ENCODE assay signal across 1 cellular context in genomic region chr19:50325310-50326100, GRCh38.
TF ChIP-seq lines count a peak whose summit lies in the region.

No MANE protein-coding gene starts in this region.

TF ChIP-seq in HepG2, 621 proteins besides CTCF, POLR2A, EP300 and RAD21 (continued from another document and continues in another):
- no peak for TF ChIP-seq HBP1 (CRISPR knock-in tag; IDR thresholded peaks at IDR 0.05; ENCODE audit: low read depth)
- TF ChIP-seq, protein P1, sequence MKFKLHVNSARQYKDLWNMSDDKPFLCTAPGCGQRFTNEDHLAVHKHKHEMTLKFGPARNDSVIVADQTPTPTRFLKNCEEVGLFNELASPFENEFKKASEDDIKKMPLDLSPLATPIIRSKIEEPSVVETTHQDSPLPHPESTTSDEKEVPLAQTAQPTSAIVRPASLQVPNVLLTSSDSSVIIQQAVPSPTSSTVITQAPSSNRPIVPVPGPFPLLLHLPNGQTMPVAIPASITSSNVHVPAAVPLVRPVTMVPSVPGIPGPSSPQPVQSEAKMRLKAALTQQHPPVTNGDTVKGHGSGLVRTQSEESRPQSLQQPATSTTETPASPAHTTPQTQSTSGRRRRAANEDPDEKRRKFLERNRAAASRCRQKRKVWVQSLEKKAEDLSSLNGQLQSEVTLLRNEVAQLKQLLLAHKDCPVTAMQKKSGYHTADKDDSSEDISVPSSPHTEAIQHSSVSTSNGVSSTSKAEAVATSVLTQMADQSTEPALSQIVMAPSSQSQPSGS (CRISPR knock-in tag; IDR thresholded peaks at IDR 0.05), result 0 out of 2 replicates have a peak, but pooled peaks have one; percentile 49
- TF ChIP-seq HMG20A (CRISPR knock-in tag; IDR thresholded peaks at IDR 0.05; ENCODE audit: borderline replicate concordance), result no peak
- TF ChIP-seq TFDP2 (CRISPR knock-in tag; IDR thresholded peaks at IDR 0.05), result peak; percentile 62
- TF ChIP-seq SAP130 (CRISPR knock-in tag; IDR thresholded peaks at IDR 0.05; ENCODE audit: low read depth), result peak; percentile 83
- TF ChIP-seq GMEB1 (CRISPR knock-in tag; IDR thresholded peaks at IDR 0.05; ENCODE audit: borderline replicate concordance), result no peak
- no peak for TF ChIP-seq ZNF605 (CRISPR knock-in tag; IDR thresholded peaks at IDR 0.05)
- 0 out of 2 replicates have a peak, but pooled peaks have one; percentile 59 for TF ChIP-seq ZFP37 (CRISPR knock-in tag; IDR thresholded peaks at IDR 0.05; ENCODE audit: borderline replicate concordance)
- peak; percentile 74 for TF ChIP-seq ZNF746 (CRISPR knock-in tag; IDR thresholded peaks at IDR 0.05)
- TF ChIP-seq, protein P2, sequence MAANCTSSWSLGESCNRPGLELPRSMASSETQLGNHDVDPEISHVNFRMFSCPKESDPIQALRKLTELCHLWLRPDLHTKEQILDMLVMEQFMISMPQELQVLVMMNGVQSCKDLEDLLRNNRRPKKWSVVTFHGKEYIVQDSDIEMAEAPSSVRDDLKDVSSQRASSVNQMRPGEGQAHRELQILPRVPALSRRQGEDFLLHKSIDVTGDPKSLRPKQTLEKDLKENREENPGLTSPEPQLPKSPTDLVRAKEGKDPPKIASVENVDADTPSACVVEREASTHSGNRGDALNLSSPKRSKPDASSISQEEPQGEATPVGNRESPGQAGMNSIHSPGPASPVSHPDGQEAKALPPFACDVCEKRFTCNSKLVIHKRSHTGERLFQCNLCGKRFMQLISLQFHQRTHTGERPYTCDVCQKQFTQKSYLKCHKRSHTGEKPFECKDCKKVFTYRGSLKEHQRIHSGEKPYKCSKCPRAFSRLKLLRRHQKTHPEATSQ (CRISPR knock-in tag; IDR thresholded peaks at IDR 0.05; ENCODE audit: borderline replicate concordance), result no peak
- TF ChIP-seq, protein P3, sequence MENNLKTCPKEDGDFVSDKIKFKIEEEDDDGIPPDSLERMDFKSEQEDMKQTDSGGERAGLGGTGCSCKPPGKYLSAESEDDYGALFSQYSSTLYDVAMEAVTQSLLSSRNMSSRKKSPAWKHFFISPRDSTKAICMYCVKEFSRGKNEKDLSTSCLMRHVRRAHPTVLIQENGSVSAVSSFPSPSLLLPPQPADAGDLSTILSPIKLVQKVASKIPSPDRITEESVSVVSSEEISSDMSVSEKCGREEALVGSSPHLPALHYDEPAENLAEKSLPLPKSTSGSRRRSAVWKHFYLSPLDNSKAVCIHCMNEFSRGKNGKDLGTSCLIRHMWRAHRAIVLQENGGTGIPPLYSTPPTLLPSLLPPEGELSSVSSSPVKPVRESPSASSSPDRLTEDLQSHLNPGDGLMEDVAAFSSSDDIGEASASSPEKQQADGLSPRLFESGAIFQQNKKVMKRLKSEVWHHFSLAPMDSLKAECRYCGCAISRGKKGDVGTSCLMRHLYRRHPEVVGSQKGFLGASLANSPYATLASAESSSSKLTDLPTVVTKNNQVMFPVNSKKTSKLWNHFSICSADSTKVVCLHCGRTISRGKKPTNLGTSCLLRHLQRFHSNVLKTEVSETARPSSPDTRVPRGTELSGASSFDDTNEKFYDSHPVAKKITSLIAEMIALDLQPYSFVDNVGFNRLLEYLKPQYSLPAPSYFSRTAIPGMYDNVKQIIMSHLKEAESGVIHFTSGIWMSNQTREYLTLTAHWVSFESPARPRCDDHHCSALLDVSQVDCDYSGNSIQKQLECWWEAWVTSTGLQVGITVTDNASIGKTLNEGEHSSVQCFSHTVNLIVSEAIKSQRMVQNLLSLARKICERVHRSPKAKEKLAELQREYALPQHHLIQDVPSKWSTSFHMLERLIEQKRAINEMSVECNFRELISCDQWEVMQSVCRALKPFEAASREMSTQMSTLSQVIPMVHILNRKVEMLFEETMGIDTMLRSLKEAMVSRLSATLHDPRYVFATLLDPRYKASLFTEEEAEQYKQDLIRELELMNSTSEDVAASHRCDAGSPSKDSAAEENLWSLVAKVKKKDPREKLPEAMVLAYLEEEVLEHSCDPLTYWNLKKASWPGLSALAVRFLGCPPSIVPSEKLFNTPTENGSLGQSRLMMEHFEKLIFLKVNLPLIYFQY (CRISPR knock-in tag; IDR thresholded peaks at IDR 0.05; ENCODE audit: borderline replicate concordance), result peak; percentile 87; the same call in 1 of the 2 replicates
- no peak for TF ChIP-seq ZNF501 (CRISPR knock-in tag; IDR thresholded peaks at IDR 0.05)
- no peak for TF ChIP-seq CHD4 (IDR thresholded peaks at IDR 0.05; ENCODE audit: borderline replicate concordance, low read length)
- no peak for TF ChIP-seq POLR2AphosphoS5 (IDR thresholded peaks at IDR 0.05; ENCODE audit: low read depth, low read length)
- TF ChIP-seq, protein P4, sequence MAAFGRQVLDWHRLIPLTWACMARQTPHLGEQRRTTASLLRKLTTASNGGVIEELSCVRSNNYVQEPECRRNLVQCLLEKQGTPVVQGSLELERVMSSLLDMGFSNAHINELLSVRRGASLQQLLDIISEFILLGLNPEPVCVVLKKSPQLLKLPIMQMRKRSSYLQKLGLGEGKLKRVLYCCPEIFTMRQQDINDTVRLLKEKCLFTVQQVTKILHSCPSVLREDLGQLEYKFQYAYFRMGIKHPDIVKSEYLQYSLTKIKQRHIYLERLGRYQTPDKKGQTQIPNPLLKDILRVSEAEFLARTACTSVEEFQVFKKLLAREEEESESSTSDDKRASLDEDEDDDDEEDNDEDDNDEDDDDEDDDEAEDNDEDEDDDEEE (CRISPR knock-in tag; IDR thresholded peaks at IDR 0.05), result peak; percentile 62; the same call in 1 of the 2 replicates
- no peak for TF ChIP-seq KDM1A (CRISPR knock-in tag; IDR thresholded peaks at IDR 0.05)
- TF ChIP-seq SNRNP70 (IDR thresholded peaks at IDR 0.05; ENCODE audit: low read depth, low read length), result no peak
- peak; percentile 90 for TF ChIP-seq KLF12 (CRISPR knock-in tag; IDR thresholded peaks at IDR 0.05; ENCODE audit: borderline replicate concordance)
- 0 out of 2 replicates have a peak, but pooled peaks have one; percentile 58 for TF ChIP-seq SNAPC2 (CRISPR knock-in tag; IDR thresholded peaks at IDR 0.05)
- peak; percentile 63; the same call in 1 of the 2 replicates for TF ChIP-seq KDM4B (CRISPR knock-in tag; IDR thresholded peaks at IDR 0.05)
- TF ChIP-seq MTA3 (CRISPR knock-in tag; IDR thresholded peaks at IDR 0.05), result no peak
- TF ChIP-seq ZUFSP (CRISPR knock-in tag; IDR thresholded peaks at IDR 0.05; ENCODE audit: borderline replicate concordance), result no peak
- TF ChIP-seq, protein P5, sequence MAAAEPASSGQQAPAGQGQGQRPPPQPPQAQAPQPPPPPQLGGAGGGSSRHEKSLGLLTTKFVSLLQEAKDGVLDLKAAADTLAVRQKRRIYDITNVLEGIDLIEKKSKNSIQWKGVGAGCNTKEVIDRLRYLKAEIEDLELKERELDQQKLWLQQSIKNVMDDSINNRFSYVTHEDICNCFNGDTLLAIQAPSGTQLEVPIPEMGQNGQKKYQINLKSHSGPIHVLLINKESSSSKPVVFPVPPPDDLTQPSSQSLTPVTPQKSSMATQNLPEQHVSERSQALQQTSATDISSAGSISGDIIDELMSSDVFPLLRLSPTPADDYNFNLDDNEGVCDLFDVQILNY (CRISPR knock-in tag; conservative IDR thresholded peaks at IDR 0.05), result peak; percentile 77
- no peak for TF ChIP-seq ZHX1 (CRISPR knock-in tag; IDR thresholded peaks at IDR 0.05; ENCODE audit: low read depth)
- no peak for TF ChIP-seq ZZZ3 (CRISPR knock-in tag; IDR thresholded peaks at IDR 0.05; ENCODE audit: borderline replicate concordance)
- peak; percentile 92; the same call in 1 of the 2 replicates for TF ChIP-seq ZNF558 (CRISPR knock-in tag; IDR thresholded peaks at IDR 0.05; ENCODE audit: borderline replicate concordance)
- TF ChIP-seq ZNF33A (CRISPR knock-in tag; IDR thresholded peaks at IDR 0.05; ENCODE audit: borderline replicate concordance), result no peak
- no peak for TF ChIP-seq ZNF704 (CRISPR knock-in tag; IDR thresholded peaks at IDR 0.05; ENCODE audit: borderline replicate concordance)
- TF ChIP-seq NONO (IDR thresholded peaks at IDR 0.05), result no peak
- TF ChIP-seq NONO (CRISPR knock-in tag; conservative IDR thresholded peaks at IDR 0.05), result 0 out of 2 replicates have a peak, but pooled peaks have one; percentile 39
- no peak for TF ChIP-seq SRF (IDR thresholded peaks at IDR 0.05; ENCODE audit: low read depth, low read length)
- no peak for TF ChIP-seq MTF1 (CRISPR knock-in tag; IDR thresholded peaks at IDR 0.05)
- no peak for TF ChIP-seq ADNP (CRISPR knock-in tag; IDR thresholded peaks at IDR 0.05)
- peak; percentile 56; the same call in 1 of the 2 replicates for TF ChIP-seq ZIK1 (CRISPR knock-in tag; IDR thresholded peaks at IDR 0.05; ENCODE audit: borderline replicate concordance, low read depth)
- TF ChIP-seq, protein P6, sequence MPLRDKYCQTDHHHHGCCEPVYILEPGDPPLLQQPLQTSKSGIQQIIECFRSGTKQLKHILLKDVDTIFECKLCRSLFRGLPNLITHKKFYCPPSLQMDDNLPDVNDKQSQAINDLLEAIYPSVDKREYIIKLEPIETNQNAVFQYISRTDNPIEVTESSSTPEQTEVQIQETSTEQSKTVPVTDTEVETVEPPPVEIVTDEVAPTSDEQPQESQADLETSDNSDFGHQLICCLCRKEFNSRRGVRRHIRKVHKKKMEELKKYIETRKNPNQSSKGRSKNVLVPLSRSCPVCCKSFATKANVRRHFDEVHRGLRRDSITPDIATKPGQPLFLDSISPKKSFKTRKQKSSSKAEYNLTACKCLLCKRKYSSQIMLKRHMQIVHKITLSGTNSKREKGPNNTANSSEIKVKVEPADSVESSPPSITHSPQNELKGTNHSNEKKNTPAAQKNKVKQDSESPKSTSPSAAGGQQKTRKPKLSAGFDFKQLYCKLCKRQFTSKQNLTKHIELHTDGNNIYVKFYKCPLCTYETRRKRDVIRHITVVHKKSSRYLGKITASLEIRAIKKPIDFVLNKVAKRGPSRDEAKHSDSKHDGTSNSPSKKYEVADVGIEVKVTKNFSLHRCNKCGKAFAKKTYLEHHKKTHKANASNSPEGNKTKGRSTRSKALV (CRISPR knock-in tag; IDR thresholded peaks at IDR 0.05), result no peak
